Comparison of ENCODE assay signal across 8 cellular contexts in the genomic region with DNA sequence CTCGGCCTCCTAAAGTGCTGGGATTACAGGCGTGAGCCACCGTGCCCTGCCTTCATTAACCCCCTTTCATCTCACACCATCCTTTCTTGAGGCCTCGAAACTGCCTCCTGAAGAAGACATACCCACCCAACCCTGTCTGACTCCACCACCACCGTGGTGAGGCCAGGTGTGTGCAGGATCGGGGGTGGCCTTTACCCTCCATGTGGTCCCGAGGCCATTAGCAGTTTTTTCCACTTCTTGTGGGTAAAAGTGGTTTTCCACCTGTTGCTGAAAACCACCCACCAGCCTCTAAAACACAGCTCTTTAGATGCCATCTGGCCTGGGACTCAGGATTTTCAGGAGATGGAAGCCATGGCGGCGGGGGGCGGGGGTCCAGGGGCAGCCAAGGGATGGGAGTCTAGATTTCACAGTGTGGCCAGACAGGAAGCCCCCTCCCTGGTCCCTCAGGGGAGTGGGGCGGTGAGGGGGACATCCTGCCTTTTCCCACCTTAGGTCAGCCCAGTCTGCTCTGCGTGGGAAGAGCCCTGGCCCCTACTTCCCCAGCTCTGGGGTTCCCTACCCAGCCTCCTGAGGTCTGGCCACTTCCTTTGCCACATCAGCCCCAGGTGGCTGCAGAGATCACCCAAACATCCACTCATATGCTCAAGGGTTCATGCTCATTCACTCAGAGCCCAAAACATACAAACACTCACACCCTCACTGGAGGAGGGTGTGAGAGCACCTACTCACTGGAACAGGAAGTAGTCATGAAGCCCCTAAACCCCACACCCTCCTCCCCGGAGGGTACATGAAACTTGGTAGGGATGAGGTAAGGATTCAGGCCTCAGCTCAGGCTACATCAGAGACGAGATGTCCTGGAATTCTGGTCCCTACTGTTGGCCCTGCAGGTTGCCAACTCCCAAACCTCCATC. TPM values are rescaled to one million over a fixed set of nuclear protein-coding genes. Genes with fewer than 3 reads are reported as not detected.
DNase-seq lines count a peak whose midpoint lies in the region; ATAC-seq and TF ChIP-seq lines count a peak whose summit lies in the region.

No MANE protein-coding gene starts in this region.

- no peaks in the 10 kb centered on the region for H3K79me2 ChIP-seq in neural progenitor cell (ENCODE audit: low read depth)

- H3K27ac ChIP-seq in neural progenitor cell: no peak overlapping the region

- H3K4me1 Mint-ChIP-seq in activated T-helper 2 cell treated with anti-CD3 and anti-CD28 coated beads, Interferon-gamma antibody, Interleukin-2, Interleukin-4, amounts not matched to agents 10 μg/mL and 5 μg/mL and 100 μg/mL, durations not matched to agents 14 hours and 24 hours and 36 hours (ENCODE audit: low read depth): peaks cover 59% of the 10 kb centered on the region
- peaks cover 64% of the 10 kb centered on the region for H3K4me1 Mint-ChIP-seq in neural progenitor cell

- no peak for TF ChIP-seq POLR2A in lower leg skin (IDR thresholded peaks at IDR 0.05)

- peak overlapping the region; percentile 55 for H3K4me3 Mint-ChIP-seq in activated T-helper 2 cell treated with anti-CD3 and anti-CD28 coated beads, Interferon-gamma antibody, Interleukin-2, Interleukin-4, amounts not matched to agents 10 μg/mL and 5 μg/mL and 100 μg/mL, durations not matched to agents 14 hours and 24 hours and 36 hours (ENCODE audit: low read depth)
- peak overlapping the region; percentile 57 for H3K4me3 Mint-ChIP-seq in neural progenitor cell

- no peak overlapping the region for H2AFZ ChIP-seq in neural progenitor cell (replicated peaks)

- H3K4me3 ChIP-seq in neural progenitor cell: no peak overlapping the region
- no peak overlapping the region for H3K4me3 ChIP-seq in lower leg skin (ENCODE audit: low read depth, poor library complexity, severe bottlenecking)

- no peaks in the 10 kb centered on the region for H3F3A ChIP-seq in neural progenitor cell (ENCODE audit: low read depth)

- H3K36me3 Mint-ChIP-seq in activated T-helper 2 cell treated with anti-CD3 and anti-CD28 coated beads, Interferon-gamma antibody, Interleukin-2, Interleukin-4, amounts not matched to agents 10 μg/mL and 5 μg/mL and 100 μg/mL, durations not matched to agents 14 hours and 24 hours and 36 hours (ENCODE audit: low read depth): no peaks in the 10 kb centered on the region
- no peaks in the 10 kb centered on the region for H3K36me3 Mint-ChIP-seq in neural progenitor cell

- ATAC-seq in GM19035 (IDR thresholded peaks at IDR 0.05; ENCODE audit: unreplicated experiment) (peak; percentile 34), HG03432 (IDR thresholded peaks at IDR 0.05; ENCODE audit: unreplicated experiment) (peak; percentile 33)

- H3K9me3 ChIP-seq in neural progenitor cell (ENCODE audit: low read depth): no peaks in the 10 kb centered on the region

- WGBS in lower leg skin, 2 donors: 74 to 87% methylated on average over 14 of the region's 14 CpGs

- H3K27ac Mint-ChIP-seq in activated T-helper 2 cell treated with anti-CD3 and anti-CD28 coated beads, Interferon-gamma antibody, Interleukin-2, Interleukin-4, amounts not matched to agents 10 μg/mL and 5 μg/mL and 100 μg/mL, durations not matched to agents 14 hours and 24 hours and 36 hours: peak overlapping the region; percentile 71
- peak overlapping the region; percentile 82 for H3K27ac Mint-ChIP-seq in neural progenitor cell

- no peaks in the 10 kb centered on the region for H3K36me3 ChIP-seq in neural progenitor cell

- H4K20me1 ChIP-seq in neural progenitor cell (ENCODE audit: low read depth): no peaks in the 10 kb centered on the region

- H3K27me3 ChIP-seq in neural progenitor cell: peaks cover 55% of the 10 kb centered on the region

- H3K4me2 ChIP-seq in neural progenitor cell: no peak overlapping the region

- no peak overlapping the region for H3K9ac ChIP-seq in neural progenitor cell

- DNase-seq in activated T-helper 2 cell treated with anti-CD3 and anti-CD28 coated beads, Interferon-gamma antibody, Interleukin-2, Interleukin-4, amounts not matched to agents 10 μg/mL and 5 μg/mL and 100 μg/mL, durations not matched to agents 14 hours and 24 hours and 36 hours (ENCODE audit: low spot score): peak; percentile 30
- DNase-seq in neural progenitor cell (ENCODE audit: low spot score): no peak
- no peak for DNase-seq in NCI-H1436 (lab: John Stamatoyannopoulos, UW)
- no peak for DNase-seq in nucleus accumbens (lab: John Stamatoyannopoulos, UW)
- DNase-seq in lower leg skin (ENCODE audit: low spot score in 2 of 2): no peak
- DNase-seq in NCI-H187 (lab: John Stamatoyannopoulos, UW): no peak

- H3K4me1 ChIP-seq in neural progenitor cell: peaks cover 4% of the 10 kb centered on the region

- intact Hi-C loops in activated T-helper 2 cell treated with anti-CD3 and anti-CD28 coated beads, Interferon-gamma antibody, Interleukin-2, Interleukin-4, amounts not matched to agents 10 μg/mL and 5 μg/mL and 100 μg/mL, durations not matched to agents 14 hours and 24 hours and 36 hours (cut with micrococcal nuclease): loop anchor here (1.0 kb wide), 1 partner anchor 27 kb away; no protein-coding TSS in a partner anchor
- intact Hi-C loops in lower leg skin (cut with DNase I; ENCODE audit: low total_unique reads): no loop called here

- no peak for TF ChIP-seq CTCF in neural progenitor cell (IDR thresholded peaks at IDR 0.05)
- TF ChIP-seq CTCF in lower leg skin (IDR thresholded peaks at IDR 0.05): no peak

- H3K9me3 Mint-ChIP-seq in activated T-helper 2 cell treated with anti-CD3 and anti-CD28 coated beads, Interferon-gamma antibody, Interleukin-2, Interleukin-4, amounts not matched to agents 10 μg/mL and 5 μg/mL and 100 μg/mL, durations not matched to agents 14 hours and 24 hours and 36 hours: no peaks in the 10 kb centered on the region
- H3K9me3 Mint-ChIP-seq in neural progenitor cell: no peaks in the 10 kb centered on the region

- H3K27me3 Mint-ChIP-seq in activated T-helper 2 cell treated with anti-CD3 and anti-CD28 coated beads, Interferon-gamma antibody, Interleukin-2, Interleukin-4, amounts not matched to agents 10 μg/mL and 5 μg/mL and 100 μg/mL, durations not matched to agents 14 hours and 24 hours and 36 hours (ENCODE audit: low read depth): no peaks in the 10 kb centered on the region
- peaks cover 18% of the 10 kb centered on the region for H3K27me3 Mint-ChIP-seq in neural progenitor cell (ENCODE audit: insufficient read depth, low read depth)

RNA-seq across cellular contexts. Expression of a gene that starts 2.3 kb away (rescaled TPM):
- 0.07 and 0.25 TPM in 2 replicates for total RNA-seq in activated T-helper 2 cell treated with anti-CD3 and anti-CD28 coated beads, Interferon-gamma antibody, Interleukin-2, Interleukin-4, amounts not matched to agents 10 μg/mL and 5 μg/mL and 100 μg/mL, durations not matched to agents 14 hours and 24 hours and 36 hours
- total RNA-seq in neural progenitor cell (ENCODE audit: low replicate concordance) (not detected in 2 replicates), lower leg skin (1 to 10 TPM; 4.3 to 9.8 (median 5.2) TPM)

RNA-seq across cellular contexts. Expression of a gene that starts 28.7 kb away (rescaled TPM):
- 28.5 and 29.3 TPM in 2 replicates for total RNA-seq in activated T-helper 2 cell treated with anti-CD3 and anti-CD28 coated beads, Interferon-gamma antibody, Interleukin-2, Interleukin-4, amounts not matched to agents 10 μg/mL and 5 μg/mL and 100 μg/mL, durations not matched to agents 14 hours and 24 hours and 36 hours
- total RNA-seq in neural progenitor cell (ENCODE audit: low replicate concordance) (7.0 and 26.5 TPM in 2 replicates), lower leg skin (10 to 100 TPM; 37.7 to 63.0 (median 52.5) TPM)

RNA-seq across cellular contexts. Expression of a gene that starts 39.4 kb away (rescaled TPM):
- 35.0 and 35.2 TPM in 2 replicates for total RNA-seq in activated T-helper 2 cell treated with anti-CD3 and anti-CD28 coated beads, Interferon-gamma antibody, Interleukin-2, Interleukin-4, amounts not matched to agents 10 μg/mL and 5 μg/mL and 100 μg/mL, durations not matched to agents 14 hours and 24 hours and 36 hours
- total RNA-seq in neural progenitor cell (ENCODE audit: low replicate concordance) (2.4 and 7.2 TPM in 2 replicates), lower leg skin (10 to 100 TPM; 11.8 to 21.4 (median 17.2) TPM)
